In genomic region chr3:145906755-145907154, GRCh38 we compare ENCODE assay signal across 21 cellular contexts.
"Had no signal": no experiment of that assay in that cellular context is flagged by ENCODE, and none has a peak within 500 bp of the region (broad histone marks: within the 10 kb centered on the region; RNA-seq: fewer than 3 reads in every experiment).

No MANE protein-coding gene starts in this region.

- H3K4me1 ChIP-seq: breast epithelium had no signal

- H3K4me3 ChIP-seq: breast epithelium, MG63 had no signal

- DNase-seq: activated CD4-positive, alpha-beta T cell treated with anti-CD3 and anti-CD28 coated beads, Interleukin-2, amount 10 ng/mL, durations not matched to agents 24 days and 14 days; activated CD4-positive, alpha-beta T cell treated with anti-CD3 and anti-CD28 coated beads, Interleukin-2, amount 50 U/mL, for 48 hours; activated CD8-positive, alpha-beta memory T cell treated with anti-CD3 and anti-CD28 coated beads, Interleukin-2, amount 10 ng/mL, durations not matched to agents 7 days and 5 days; activated effector memory CD4-positive, alpha-beta T cell treated with Interleukin-2 at 50 U/mL for 16 hours; activated naive CD4-positive, alpha-beta T cell; activated T-cell treated with anti-CD3 and anti-CD28 coated beads, Interleukin-2, amount 50 U/mL, for 24 hours; aorta; central memory CD4-positive, alpha-beta T cell; MG63; MV-4-11; NCI-H1092 treated with DMSO at 0.1 percent for 48 hours; NCI-H1417 treated with DMSO at 0.1 percent for 48 hours; NCI-H2029; NCI-H2107; NCI-H446; NCI-H524; PC-3; SK-N-SH had no signal

- H3K36me3 ChIP-seq: breast epithelium, MG63 had no signal

- H3K27me3 ChIP-seq: breast epithelium, MG63 had no signal

- H3K9me3 ChIP-seq: breast epithelium, MG63, SK-N-SH had no signal

- FAIRE-seq: RCC 7860 had no signal

- H3K27ac ChIP-seq: breast epithelium had no signal

- H3K4me2 ChIP-seq: SK-N-SH had no signal

- ATAC-seq: activated CD4-positive, CD25-positive, alpha-beta regulatory T cell treated with anti-CD3 and anti-CD28 coated beads, Interleukin-2, amount 50 U/mL, for 24 hours; activated CD8-positive, alpha-beta memory T cell treated with anti-CD3 and anti-CD28 coated beads, Interleukin-2, amount 10 ng/mL, durations not matched to agents 7 days and 5 days; PC-3 had no signal

- H3K9ac ChIP-seq: SK-N-SH had no signal
